In genomic region chr22:20794132-20794990, GRCh38 we compare ENCODE assay signal across 2 cellular contexts.
A peak's percentile ranks its signal among the peaks of the same experiment; 100 is the strongest.
TF ChIP-seq lines count a peak whose summit lies in the region.

No MANE protein-coding gene starts in this region.

TF ChIP-seq in HepG2, 621 proteins besides CTCF, POLR2A, EP300 and RAD21:
- no peak for TF ChIP-seq BORCS8-MEF2B (CRISPR knock-in tag; IDR thresholded peaks at IDR 0.05)
- TF ChIP-seq ZNF260 (CRISPR knock-in tag; IDR thresholded peaks at IDR 0.05; ENCODE audit: borderline replicate concordance, low read depth) = no peak
- TF ChIP-seq, protein P1, sequence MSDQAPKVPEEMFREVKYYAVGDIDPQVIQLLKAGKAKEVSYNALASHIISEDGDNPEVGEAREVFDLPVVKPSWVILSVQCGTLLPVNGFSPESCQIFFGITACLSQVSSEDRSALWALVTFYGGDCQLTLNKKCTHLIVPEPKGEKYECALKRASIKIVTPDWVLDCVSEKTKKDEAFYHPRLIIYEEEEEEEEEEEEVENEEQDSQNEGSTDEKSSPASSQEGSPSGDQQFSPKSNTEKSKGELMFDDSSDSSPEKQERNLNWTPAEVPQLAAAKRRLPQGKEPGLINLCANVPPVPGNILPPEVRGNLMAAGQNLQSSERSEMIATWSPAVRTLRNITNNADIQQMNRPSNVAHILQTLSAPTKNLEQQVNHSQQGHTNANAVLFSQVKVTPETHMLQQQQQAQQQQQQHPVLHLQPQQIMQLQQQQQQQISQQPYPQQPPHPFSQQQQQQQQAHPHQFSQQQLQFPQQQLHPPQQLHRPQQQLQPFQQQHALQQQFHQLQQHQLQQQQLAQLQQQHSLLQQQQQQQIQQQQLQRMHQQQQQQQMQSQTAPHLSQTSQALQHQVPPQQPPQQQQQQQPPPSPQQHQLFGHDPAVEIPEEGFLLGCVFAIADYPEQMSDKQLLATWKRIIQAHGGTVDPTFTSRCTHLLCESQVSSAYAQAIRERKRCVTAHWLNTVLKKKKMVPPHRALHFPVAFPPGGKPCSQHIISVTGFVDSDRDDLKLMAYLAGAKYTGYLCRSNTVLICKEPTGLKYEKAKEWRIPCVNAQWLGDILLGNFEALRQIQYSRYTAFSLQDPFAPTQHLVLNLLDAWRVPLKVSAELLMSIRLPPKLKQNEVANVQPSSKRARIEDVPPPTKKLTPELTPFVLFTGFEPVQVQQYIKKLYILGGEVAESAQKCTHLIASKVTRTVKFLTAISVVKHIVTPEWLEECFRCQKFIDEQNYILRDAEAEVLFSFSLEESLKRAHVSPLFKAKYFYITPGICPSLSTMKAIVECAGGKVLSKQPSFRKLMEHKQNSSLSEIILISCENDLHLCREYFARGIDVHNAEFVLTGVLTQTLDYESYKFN (CRISPR knock-in tag; conservative IDR thresholded peaks at IDR 0.05) = 0 out of 2 replicates have a peak, but pooled peaks have one; percentile 17
- peak; percentile 66 for TF ChIP-seq NR2F6 (IDR thresholded peaks at IDR 0.05)
- TF ChIP-seq NR2F6 (CRISPR knock-in tag; IDR thresholded peaks at IDR 0.05) = no peak
- 0 out of 2 replicates have a peak, but pooled peaks have one; percentile 35 for TF ChIP-seq ZBTB38 (CRISPR knock-in tag; IDR thresholded peaks at IDR 0.05)
- no peak for TF ChIP-seq IRX3 (CRISPR knock-in tag; IDR thresholded peaks at IDR 0.05; ENCODE audit: borderline replicate concordance, low read depth)
- TF ChIP-seq ZNF3 (CRISPR knock-in tag; IDR thresholded peaks at IDR 0.05) = no peak
- TF ChIP-seq SOX13 (IDR thresholded peaks at IDR 0.05) = no peak
- peak in 1 of 2 experiments; percentile 35; a peak in 1 of 4 replicates for TF ChIP-seq SOX13 (CRISPR knock-in tag; conservative IDR thresholded peaks at IDR 0.05 in 1 of 2, IDR thresholded peaks at IDR 0.05 in 1 of 2)
- TF ChIP-seq RBM22 (optimal IDR thresholded peaks at IDR 0.05; ENCODE audit: low read length) = peak; percentile 64
- TF ChIP-seq ZMYM4 (CRISPR knock-in tag; IDR thresholded peaks at IDR 0.05) = 0 out of 2 replicates have a peak, but pooled peaks have one; percentile 12
- TF ChIP-seq ZNF687 (CRISPR knock-in tag; IDR thresholded peaks at IDR 0.05) = peak; percentile 23; the same call in 1 of the 2 replicates
- no peak for TF ChIP-seq ONECUT2 (CRISPR knock-in tag; IDR thresholded peaks at IDR 0.05)

TF ChIP-seq in K562, 482 proteins besides CTCF, POLR2A, EP300 and RAD21 (continues in another document):
- TF ChIP-seq FOXP4 (CRISPR knock-in tag; IDR thresholded peaks at IDR 0.05; ENCODE audit: borderline replicate concordance) (no peak), ZNF318 (IDR thresholded peaks at IDR 0.05; ENCODE audit: borderline replicate concordance in 1 of 2, low read depth in 1 of 2) (no peak), DMBX1 (CRISPR knock-in tag; IDR thresholded peaks at IDR 0.05; ENCODE audit: borderline replicate concordance) (no peak), THAP7 (CRISPR knock-in tag; IDR thresholded peaks at IDR 0.05) (no peak), RB1 (IDR thresholded peaks at IDR 0.05; ENCODE audit: low read depth) (0 out of 2 replicates have a peak, but pooled peaks have one; percentile 12), SMC3 (conservative IDR thresholded peaks at IDR 0.05; ENCODE audit: insufficient read depth, low read depth, low read length) (0 out of 2 replicates have a peak, but pooled peaks have one; percentile 14), SNRNP70 (optimal IDR thresholded peaks at IDR 0.05; ENCODE audit: low read depth, low read length) (no peak), CBFB (CRISPR knock-in tag; IDR thresholded peaks at IDR 0.05) (no peak), XRCC5 (IDR thresholded peaks at IDR 0.05; ENCODE audit: low read depth, low read length) (0 out of 2 replicates have a peak, but pooled peaks have one; percentile 23), ZNF584 (CRISPR knock-in tag; IDR thresholded peaks at IDR 0.05; ENCODE audit: low read depth) (no peak), RBM25 (IDR thresholded peaks at IDR 0.05; ENCODE audit: low read depth, low read length, severe bottlenecking) (no peak), ZNF175 (CRISPR knock-in tag; IDR thresholded peaks at IDR 0.05; ENCODE audit: low read depth) (no peak), ZNF197 (CRISPR knock-in tag; IDR thresholded peaks at IDR 0.05; ENCODE audit: low read depth) (no peak), IRF2 (CRISPR knock-in tag; IDR thresholded peaks at IDR 0.05) (peak; percentile 58; the same call in 1 of the 2 replicates), JUND (IDR thresholded peaks at IDR 0.05; ENCODE audit: borderline replicate concordance, low read depth, low read length) (no peak), JUND (tag; IDR thresholded peaks at IDR 0.05; ENCODE audit: borderline replicate concordance, low read depth, low read length) (0 out of 3 replicates have a peak, but pooled peaks have one; percentile 27), CTBP1 (IDR thresholded peaks at IDR 0.05; ENCODE audit: borderline replicate concordance) (no peak), OTX1 (CRISPR knock-in tag; IDR thresholded peaks at IDR 0.05) (no peak), NR2C2 (CRISPR knock-in tag; IDR thresholded peaks at IDR 0.05) (0 out of 2 replicates have a peak, but pooled peaks have one; percentile 43), NR2C2 (tag; IDR thresholded peaks at IDR 0.05) (no peak), BRCA1 (IDR thresholded peaks at IDR 0.05) (no peak), BRCA1 (CRISPR knock-in tag; IDR thresholded peaks at IDR 0.05) (peak; percentile 48; the same call in 1 of the 2 replicates), RBM39 (optimal IDR thresholded peaks at IDR 0.05; ENCODE audit: low read depth, low read length) (no peak), ZNF444 (CRISPR knock-in tag; IDR thresholded peaks at IDR 0.05) (no peak), DDX20 (tag; IDR thresholded peaks at IDR 0.05; ENCODE audit: low read depth) (no peak), MED1 (CRISPR knock-in tag; IDR thresholded peaks at IDR 0.05; ENCODE audit: borderline replicate concordance) (no peak)
- TF ChIP-seq, protein P2, sequence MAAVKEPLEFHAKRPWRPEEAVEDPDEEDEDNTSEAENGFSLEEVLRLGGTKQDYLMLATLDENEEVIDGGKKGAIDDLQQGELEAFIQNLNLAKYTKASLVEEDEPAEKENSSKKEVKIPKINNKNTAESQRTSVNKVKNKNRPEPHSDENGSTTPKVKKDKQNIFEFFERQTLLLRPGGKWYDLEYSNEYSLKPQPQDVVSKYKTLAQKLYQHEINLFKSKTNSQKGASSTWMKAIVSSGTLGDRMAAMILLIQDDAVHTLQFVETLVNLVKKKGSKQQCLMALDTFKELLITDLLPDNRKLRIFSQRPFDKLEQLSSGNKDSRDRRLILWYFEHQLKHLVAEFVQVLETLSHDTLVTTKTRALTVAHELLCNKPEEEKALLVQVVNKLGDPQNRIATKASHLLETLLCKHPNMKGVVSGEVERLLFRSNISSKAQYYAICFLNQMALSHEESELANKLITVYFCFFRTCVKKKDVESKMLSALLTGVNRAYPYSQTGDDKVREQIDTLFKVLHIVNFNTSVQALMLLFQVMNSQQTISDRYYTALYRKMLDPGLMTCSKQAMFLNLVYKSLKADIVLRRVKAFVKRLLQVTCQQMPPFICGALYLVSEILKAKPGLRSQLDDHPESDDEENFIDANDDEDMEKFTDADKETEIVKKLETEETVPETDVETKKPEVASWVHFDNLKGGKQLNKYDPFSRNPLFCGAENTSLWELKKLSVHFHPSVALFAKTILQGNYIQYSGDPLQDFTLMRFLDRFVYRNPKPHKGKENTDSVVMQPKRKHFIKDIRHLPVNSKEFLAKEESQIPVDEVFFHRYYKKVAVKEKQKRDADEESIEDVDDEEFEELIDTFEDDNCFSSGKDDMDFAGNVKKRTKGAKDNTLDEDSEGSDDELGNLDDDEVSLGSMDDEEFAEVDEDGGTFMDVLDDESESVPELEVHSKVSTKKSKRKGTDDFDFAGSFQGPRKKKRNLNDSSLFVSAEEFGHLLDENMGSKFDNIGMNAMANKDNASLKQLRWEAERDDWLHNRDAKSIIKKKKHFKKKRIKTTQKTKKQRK (IDR thresholded peaks at IDR 0.05; ENCODE audit: borderline replicate concordance, low read depth, low read length) = no peak
- TF ChIP-seq, protein P3, sequence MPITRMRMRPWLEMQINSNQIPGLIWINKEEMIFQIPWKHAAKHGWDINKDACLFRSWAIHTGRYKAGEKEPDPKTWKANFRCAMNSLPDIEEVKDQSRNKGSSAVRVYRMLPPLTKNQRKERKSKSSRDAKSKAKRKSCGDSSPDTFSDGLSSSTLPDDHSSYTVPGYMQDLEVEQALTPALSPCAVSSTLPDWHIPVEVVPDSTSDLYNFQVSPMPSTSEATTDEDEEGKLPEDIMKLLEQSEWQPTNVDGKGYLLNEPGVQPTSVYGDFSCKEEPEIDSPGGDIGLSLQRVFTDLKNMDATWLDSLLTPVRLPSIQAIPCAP (CRISPR knock-in tag; IDR thresholded peaks at IDR 0.05; ENCODE audit: borderline replicate concordance) = no peak
- TF ChIP-seq, protein P4, sequence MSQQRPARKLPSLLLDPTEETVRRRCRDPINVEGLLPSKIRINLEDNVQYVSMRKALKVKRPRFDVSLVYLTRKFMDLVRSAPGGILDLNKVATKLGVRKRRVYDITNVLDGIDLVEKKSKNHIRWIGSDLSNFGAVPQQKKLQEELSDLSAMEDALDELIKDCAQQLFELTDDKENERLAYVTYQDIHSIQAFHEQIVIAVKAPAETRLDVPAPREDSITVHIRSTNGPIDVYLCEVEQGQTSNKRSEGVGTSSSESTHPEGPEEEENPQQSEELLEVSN (IDR thresholded peaks at IDR 0.05; ENCODE audit: borderline replicate concordance in 1 of 2, extremely low read depth in 1 of 2, insufficient read depth in 1 of 2, insufficient read length in 1 of 2, low read depth in 1 of 2, low read length in 1 of 2, poor library complexity in 1 of 2, severe bottlenecking in 1 of 2) = no peak
